In the genomic region with DNA sequence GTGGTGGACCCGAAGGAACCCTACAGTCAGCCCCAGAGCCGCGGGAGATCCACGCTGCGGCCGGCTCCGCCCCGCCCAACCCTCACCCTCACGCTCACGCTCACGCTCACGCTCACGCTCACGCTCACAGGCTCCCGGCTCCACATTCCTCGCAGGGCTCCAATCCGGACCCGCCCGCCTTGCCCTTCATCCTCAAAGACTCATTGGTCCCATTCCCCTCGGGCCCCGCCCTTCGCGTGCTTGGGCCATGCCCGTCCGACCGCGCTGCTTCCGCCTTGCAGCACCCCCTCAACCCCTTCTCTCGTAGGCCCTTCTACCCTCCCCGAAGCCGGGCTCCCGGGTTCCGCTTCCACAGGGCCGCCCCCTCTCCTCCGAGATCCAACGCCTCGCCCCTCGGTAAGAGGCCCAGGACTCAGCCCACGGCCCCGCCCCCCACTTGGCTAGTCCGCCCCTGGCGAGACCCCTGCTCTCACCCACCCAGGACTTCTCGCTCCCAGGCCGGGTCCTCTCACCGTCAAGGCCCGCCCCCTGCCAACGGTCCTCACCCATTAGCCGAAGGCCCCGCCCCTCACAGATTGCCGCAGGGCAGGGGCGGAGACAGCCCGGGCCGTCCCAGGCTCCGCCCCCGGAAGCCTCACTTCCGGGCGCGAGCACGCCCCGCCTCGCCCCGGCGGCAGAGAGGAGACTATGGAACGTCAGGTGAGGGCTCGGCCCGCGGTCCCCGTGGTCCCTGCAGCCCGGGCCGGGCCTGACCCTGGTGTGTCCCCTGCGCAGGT, we compare ENCODE assay signal across 8 cellular contexts. TPM values are rescaled to one million over a fixed set of nuclear protein-coding genes. Genes with fewer than 3 reads are reported as not detected.
DNase-seq lines count a peak whose midpoint lies in the region; ATAC-seq and TF ChIP-seq lines count a peak whose summit lies in the region.

A gene (plus strand): TSS at position 637 of the 776 bp plus-strand sequence. CDS start 51 bp downstream, at position 688.

- H3K4me1 ChIP-seq in SJSA1 (replicated peaks) (peaks cover 17% of the 10 kb centered on the region), skeletal muscle satellite cell (ENCODE audit: control insufficient read depth, insufficient read depth, low read length) (peaks cover 23% of the 10 kb centered on the region)

- H3K27ac ChIP-seq in SJSA1, result peak within 1 kb of the TSS; percentile 98

- ATAC-seq in GM18499 (IDR thresholded peaks at IDR 0.05; ENCODE audit: insufficient read depth, unreplicated experiment), result peak; percentile 48
- peak; percentile 80 for ATAC-seq in HG02885 (IDR thresholded peaks at IDR 0.05; ENCODE audit: poor library complexity, unreplicated experiment)

- H3K4me2 ChIP-seq in skeletal muscle satellite cell (ENCODE audit: low read length), result peak within 1 kb of the TSS; percentile 96

- H3K4me3 ChIP-seq in SJSA1, result peak within 1 kb of the TSS; percentile 75
- peak within 1 kb of the TSS; percentile 74 for H3K4me3 ChIP-seq in astrocyte of the cerebellum (ENCODE audit: low read depth, low read length)
- peak within 1 kb of the TSS; percentile 100 for H3K4me3 ChIP-seq in skeletal muscle satellite cell (ENCODE audit: low read length)

- H3K9me3 ChIP-seq in SJSA1 (replicated peaks) (no peaks in the 10 kb centered on the region), skeletal muscle satellite cell (replicated peaks; ENCODE audit: low read length) (no peaks in the 10 kb centered on the region)

- peak; percentile 94 to 98 for DNase-seq in SJSA1 (ENCODE audit: low read depth in 1 of 2, low spot score in 2 of 2)
- DNase-seq in astrocyte of the cerebellum (ENCODE audit: low read depth), result peak; percentile 86
- DNase-seq in iPS DF 4.7 (ENCODE audit: extremely low read depth, low spot score), result peak; percentile 83
- no peak for DNase-seq in anterior cingulate cortex (lab: John Stamatoyannopoulos, UW)
- no peak for DNase-seq in NCI-H446 treated with DMSO at 0.1 percent for 48 hours (lab: John Stamatoyannopoulos, UW)

- H3K9ac ChIP-seq in skeletal muscle satellite cell (ENCODE audit: low read depth, low read length), result peak within 1 kb of the TSS; percentile 94

- H3K27me3 ChIP-seq in SJSA1 (replicated peaks), result no peaks in the 10 kb centered on the region
- H3K27me3 ChIP-seq in skeletal muscle satellite cell (ENCODE audit: control insufficient read depth, insufficient read depth, low read length), result no peaks in the 10 kb centered on the region

- TF ChIP-seq CTCF in astrocyte of the cerebellum (IDR thresholded peaks at IDR 0.05; ENCODE audit: low read depth, low read length, missing control alignments), result no peak

- in situ Hi-C loops in astrocyte of the cerebellum (cut with HindIII; ENCODE audit: low sequenced_read_pairs), result no loop called here

- peaks cover 42% of the 10 kb centered on the region for H3K36me3 ChIP-seq in SJSA1
- peaks cover 33% of the 10 kb centered on the region for H3K36me3 ChIP-seq in skeletal muscle satellite cell (ENCODE audit: insufficient read depth, low read length)

RNA-seq across cellular contexts. Expression of the gene that starts here (rescaled TPM):
- total RNA-seq in SJSA1 (2014; rRNA removed; shearing (Covaris generic)), result 97.9 and 135 TPM in 2 replicates
- 102 and 126 TPM in 2 replicates for total RNA-seq in skeletal muscle satellite cell (2012; rRNA removed)

Comparison
In these comparisons a context has a peak if more than half of its experiments do, and no peak if none do; other contexts are left out.
1. DNase-seq: peak in SJSA1 (2 of 2), astrocyte of the cerebellum (single experiment) and iPS DF 4.7 (single experiment); none in anterior cingulate cortex (0 of 58) and NCI-H446 treated with DMSO at 0.1 percent for 48 hours (single experiment).
2. Peak in every context shown above with its lines, with median percentiles within 50 percentile points of each other: H3K4me3 ChIP-seq.